ENCODE assay signal across 8 cellular contexts in genomic region chr6:42316390-42316970, GRCh38.
DNase-seq lines count a peak whose midpoint lies in the region; ATAC-seq and TF ChIP-seq lines count a peak whose summit lies in the region.

No MANE protein-coding gene starts in this region.

- H3K4me2 ChIP-seq in fibroblast of lung (ENCODE audit: extremely low read depth, insufficient read depth, low read length) (peak overlapping the region; percentile 13), smooth muscle cell (peak overlapping the region; percentile 66)

- peak; percentile 17 for DNase-seq in NK-92 treated with Interleukin-12 subunit alpha and Interleukin-12 subunit beta, amount 100 ng/mL, for 24 hours (lab: John Stamatoyannopoulos, UW)
- DNase-seq in NK-92 (lab: John Stamatoyannopoulos, UW; ENCODE audit: unreplicated experiment): no peak
- DNase-seq in RWPE1 (ENCODE audit: low spot score): no peak
- DNase-seq in fibroblast of lung (ENCODE audit: low read depth in 2 of 2): peak; percentile 73 to 94
- no peak for DNase-seq in smooth muscle cell (lab: John Stamatoyannopoulos, UW; ENCODE audit: unreplicated experiment)
- no peak for DNase-seq in T-helper 17 cell
- no peak for DNase-seq in foreskin melanocyte
- no peak for DNase-seq in activated CD4-positive, alpha-beta T cell treated with anti-CD3 and anti-CD28 coated beads, Interleukin-2, amount 50 U/mL, for 1 hour

- TF ChIP-seq CTCF in RWPE1 (conservative IDR thresholded peaks at IDR 0.05; ENCODE audit: low read depth) (no peak), fibroblast of lung (conservative IDR thresholded peaks at IDR 0.05 in 1 of 2, IDR thresholded peaks at IDR 0.05 in 1 of 2; ENCODE audit: low read depth in 1 of 2, low read length in 2 of 2) (no peak), smooth muscle cell (IDR thresholded peaks at IDR 0.05; ENCODE audit: borderline replicate concordance, insufficient read depth, poor library complexity, severe bottlenecking) (no peak)

- peaks cover 44% of the 10 kb centered on the region for H3K4me1 ChIP-seq in fibroblast of lung (ENCODE audit: control insufficient read depth, extremely low read depth, insufficient read depth, low read length)
- peaks cover 31% of the 10 kb centered on the region for H3K4me1 ChIP-seq in smooth muscle cell (ENCODE audit: low read depth)

- no peak overlapping the region for H3K4me3 ChIP-seq in fibroblast of lung (replicated peaks in 1 of 4; ENCODE audit: control extremely low read depth in 1 of 4, insufficient read depth in 1 of 4, low read depth in 3 of 4, low read length in 4 of 4)
- no peak overlapping the region for H3K4me3 ChIP-seq in smooth muscle cell

- no peaks in the 10 kb centered on the region for H3K36me3 ChIP-seq in fibroblast of lung (ENCODE audit: control insufficient read depth, insufficient read depth, low read length)
- H3K36me3 ChIP-seq in smooth muscle cell (ENCODE audit: low read depth): no peaks in the 10 kb centered on the region

- no peak for ATAC-seq in T-helper 17 cell

- H3K9ac ChIP-seq in fibroblast of lung (ENCODE audit: insufficient read depth, low read length) (no peak overlapping the region), smooth muscle cell (ENCODE audit: low read depth) (peak overlapping the region; percentile 81)

- H3K79me2 ChIP-seq in fibroblast of lung (ENCODE audit: control insufficient read depth, insufficient read depth, low read length) (peaks cover 26% of the 10 kb centered on the region), smooth muscle cell (ENCODE audit: low read depth) (no peaks in the 10 kb centered on the region)

- no peaks in the 10 kb centered on the region for H3K27me3 Mint-ChIP-seq in T-helper 17 cell

- H3K9me3 ChIP-seq in fibroblast of lung (ENCODE audit: control insufficient read depth, insufficient read depth, low read depth, low read length) (no peaks in the 10 kb centered on the region), smooth muscle cell (replicated peaks; ENCODE audit: low read depth) (no peaks in the 10 kb centered on the region), T-helper 17 cell (ENCODE audit: control insufficient read depth, low read length, poor library complexity, severe bottlenecking) (no peaks in the 10 kb centered on the region)

- H4K20me1 ChIP-seq in fibroblast of lung (ENCODE audit: control insufficient read depth, extremely low read depth, insufficient read depth, low read length) (no peaks in the 10 kb centered on the region), smooth muscle cell (ENCODE audit: low read depth) (peaks cover 4% of the 10 kb centered on the region)

- peaks cover 33% of the 10 kb centered on the region for H3K4me1 Mint-ChIP-seq in T-helper 17 cell

- peak overlapping the region; percentile 91 for H3K27ac ChIP-seq in RWPE1
- H3K27ac ChIP-seq in fibroblast of lung (ENCODE audit: insufficient read depth, low read length): peak overlapping the region; percentile 55
- peak overlapping the region; percentile 96 for H3K27ac ChIP-seq in smooth muscle cell (ENCODE audit: low read depth)

- no peak overlapping the region for H3K4me3 Mint-ChIP-seq in T-helper 17 cell

- CTCF ChIA-PET in RWPE1 (lab: Yijun Ruan, JAX): interaction anchor here (1.9 kb wide), 1 partner anchor 231 kb away, joined by 5 read pairs; no protein-coding TSS in a partner anchor

- no peaks in the 10 kb centered on the region for H3K36me3 Mint-ChIP-seq in T-helper 17 cell (ENCODE audit: low read depth)

- POLR2A ChIA-PET in RWPE1 (lab: Yijun Ruan, JAX; ENCODE audit: low non-redundant PET): interaction anchor here (0.6 kb wide), 1 partner anchor 140 kb away, joined by 7 read pairs; no protein-coding TSS in a partner anchor

- WGBS in smooth muscle cell (ENCODE audit: low lambda C conversion rate): 20% methylated on average over 3 of the region's 3 CpGs

- H2AFZ ChIP-seq in fibroblast of lung (ENCODE audit: low read length): no peak overlapping the region
- no peak overlapping the region for H2AFZ ChIP-seq in smooth muscle cell (ENCODE audit: low read depth)

- H3K27ac Mint-ChIP-seq in T-helper 17 cell: no peak overlapping the region

- peaks cover 9% of the 10 kb centered on the region for H3F3A ChIP-seq in smooth muscle cell (ENCODE audit: low read depth)

- H3K27me3 ChIP-seq in fibroblast of lung (ENCODE audit: control insufficient read depth, insufficient read depth, low read length): no peaks in the 10 kb centered on the region
- H3K27me3 ChIP-seq in smooth muscle cell (ENCODE audit: low read depth): no peaks in the 10 kb centered on the region

Comparison
In these comparisons a context has a peak if more than half of its experiments do, and no peak if none do; other contexts are left out.
1. DNase-seq: peak in NK-92 treated with Interleukin-12 subunit alpha and Interleukin-12 subunit beta, amount 100 ng/mL, for 24 hours (single experiment) and fibroblast of lung (2 of 2); none in NK-92 (single experiment), RWPE1 (single experiment), smooth muscle cell (single experiment), T-helper 17 cell (0 of 3), foreskin melanocyte (single experiment) and activated CD4-positive, alpha-beta T cell treated with anti-CD3 and anti-CD28 coated beads, Interleukin-2, amount 50 U/mL, for 1 hour (single experiment).
2. Peak in every context shown above with its lines, with median percentiles within 50 percentile points of each other: H3K27ac ChIP-seq.